11 cellular contexts compared by ENCODE assay signal in the genomic region with DNA sequence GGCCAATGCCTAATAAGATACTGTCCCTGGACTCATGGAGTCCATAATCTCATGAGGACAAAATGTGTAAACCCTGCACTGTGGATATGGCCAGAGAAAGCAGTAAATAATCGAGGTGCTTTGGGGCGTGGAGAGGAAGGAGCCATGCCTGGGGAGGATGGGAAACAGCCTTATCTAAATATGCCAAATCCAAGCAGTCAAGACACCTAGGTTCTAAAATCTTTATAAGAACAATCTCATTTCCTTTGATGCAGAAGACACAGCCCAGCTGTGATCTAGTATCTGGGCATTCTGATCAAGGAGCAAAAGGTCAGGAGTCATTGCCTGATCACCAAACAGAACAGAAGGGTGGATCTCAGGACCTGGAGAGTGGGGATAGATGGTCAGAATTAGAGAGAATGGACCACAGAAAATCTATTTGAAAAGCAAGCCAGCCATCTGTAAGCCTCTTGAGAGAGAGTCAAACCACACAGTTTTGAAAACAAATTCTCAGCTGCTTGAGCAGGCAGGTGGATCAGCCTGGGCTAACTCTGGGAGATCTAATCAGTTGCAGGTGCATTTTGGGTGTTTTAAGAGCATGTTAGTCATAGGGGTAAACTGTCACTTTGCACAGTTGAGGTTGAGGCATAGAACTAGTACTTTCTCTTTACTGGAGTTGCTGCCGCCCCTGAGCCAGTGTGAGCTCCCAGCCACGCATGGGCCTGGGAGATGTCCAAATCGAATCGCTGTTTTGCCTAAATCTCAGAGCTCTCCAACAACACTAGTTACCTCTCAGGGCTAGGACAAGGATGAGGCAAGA.
DNase-seq lines count a peak whose midpoint lies in the region; ATAC-seq and TF ChIP-seq lines count a peak whose summit lies in the region.
"Had no signal": no experiment of that assay in that cellular context is flagged by ENCODE, and none has a peak within 500 bp of the region (broad histone marks: within the 10 kb centered on the region; RNA-seq: fewer than 3 reads in every experiment).

No MANE protein-coding gene starts in this region.

- H3K27ac ChIP-seq in osteoblast (ENCODE audit: low read depth, low read length): no peak overlapping the region

- no peak overlapping the region for H3K4me3 ChIP-seq in GM06990 (replicated peaks; ENCODE audit: low read depth, low read length)
- H3K4me3 ChIP-seq in osteoblast (ENCODE audit: insufficient read depth, low read length): no peak overlapping the region

- DNase-seq in GM06990 (ENCODE audit: extremely low read depth, insufficient read length) (peak; percentile 28), GM19240 (ENCODE audit: insufficient read length, low spot score) (peak; percentile 23), hepatic stellate cell (ENCODE audit: low spot score) (no peak), osteoblast (ENCODE audit: insufficient read length, low spot score, missing footprints) (no peak), NCI-H146 treated with DMSO at 0.1 percent for 48 hours (lab: John Stamatoyannopoulos, UW; ENCODE audit: unreplicated experiment) (no peak)
- DNase-seq in activated CD4-positive, alpha-beta T cell treated with anti-CD3 and anti-CD28 coated beads, Interleukin-2, amount 50 U/mL, for 4 hours: peak; percentile 1
- DNase-seq in natural killer cell treated with Interleukin-12 subunit alpha and Interleukin-12 subunit beta and Interleukin-15 and Interleukin-18, amount 100 ng/mL, for 72 hours (ENCODE audit: low spot score): no peak
- DNase-seq: activated CD8-positive, alpha-beta memory T cell treated with anti-CD3 and anti-CD28 coated beads for 24 hours; NCI-H2029 had no signal

- H3K4me3 Mint-ChIP-seq in natural killer cell treated with Interleukin-12 subunit alpha and Interleukin-12 subunit beta and Interleukin-15 and Interleukin-18, amount 100 ng/mL, for 72 hours: no peak overlapping the region
- H3K4me3 Mint-ChIP-seq: nephron had no signal

- H2AFZ ChIP-seq in osteoblast (ENCODE audit: low read length): no peak overlapping the region

- H3K9me3 ChIP-seq in osteoblast (ENCODE audit: low read depth, low read length): no peaks in the 10 kb centered on the region

- H4K20me1 ChIP-seq in osteoblast (ENCODE audit: insufficient read depth, low read length): no peaks in the 10 kb centered on the region

- H3K27me3 ChIP-seq in GM06990 (replicated peaks; ENCODE audit: control insufficient read depth, insufficient read depth, low read length) (no peaks in the 10 kb centered on the region), osteoblast (ENCODE audit: insufficient read depth, low read length) (no peaks in the 10 kb centered on the region)

- H3K4me2 ChIP-seq in osteoblast (ENCODE audit: insufficient read depth, low read length): no peak overlapping the region

- peak overlapping the region in 1 of 2 donors; percentile 66 for H3K27ac Mint-ChIP-seq in natural killer cell treated with Interleukin-12 subunit alpha and Interleukin-12 subunit beta and Interleukin-15 and Interleukin-18, amount 100 ng/mL, for 72 hours
- H3K27ac Mint-ChIP-seq: nephron had no signal

- H3K4me1 Mint-ChIP-seq in natural killer cell treated with Interleukin-12 subunit alpha and Interleukin-12 subunit beta and Interleukin-15 and Interleukin-18, amount 100 ng/mL, for 72 hours (ENCODE audit: low read depth in 2 of 2): peaks cover 22 to 34% of the 10 kb centered on the region in 2 donors

- peaks cover 34% of the 10 kb centered on the region for H3K4me1 ChIP-seq in osteoblast (ENCODE audit: insufficient read depth, low read length)

- H3K79me2 ChIP-seq in osteoblast (ENCODE audit: insufficient read depth, low read length): no peaks in the 10 kb centered on the region

- H3K36me3 ChIP-seq in GM06990 (ENCODE audit: control insufficient read depth, insufficient read depth, low read length) (no peaks in the 10 kb centered on the region), osteoblast (ENCODE audit: insufficient read depth, low read length) (no peaks in the 10 kb centered on the region)

- TF ChIP-seq CTCF in GM06990 (IDR thresholded peaks at IDR 0.05; ENCODE audit: insufficient read depth, low read length, poor library complexity, severe bottlenecking) (no peak), osteoblast (IDR thresholded peaks at IDR 0.05; ENCODE audit: extremely low read depth, low read depth, low read length) (no peak)

- H3K9me3 Mint-ChIP-seq in natural killer cell treated with Interleukin-12 subunit alpha and Interleukin-12 subunit beta and Interleukin-15 and Interleukin-18, amount 100 ng/mL, for 72 hours: peaks cover 3% of the 10 kb centered on the region
- H3K9me3 Mint-ChIP-seq: nephron had no signal

- peaks cover 7 to 16% of the 10 kb centered on the region in 2 donors for H3K27me3 Mint-ChIP-seq in natural killer cell treated with Interleukin-12 subunit alpha and Interleukin-12 subunit beta and Interleukin-15 and Interleukin-18, amount 100 ng/mL, for 72 hours

- H3K36me3 Mint-ChIP-seq in natural killer cell treated with Interleukin-12 subunit alpha and Interleukin-12 subunit beta and Interleukin-15 and Interleukin-18, amount 100 ng/mL, for 72 hours: no peaks in the 10 kb centered on the region

- ATAC-seq in HG03066 (IDR thresholded peaks at IDR 0.05; ENCODE audit: low read depth, unreplicated experiment): peak; percentile 86
- no peak for ATAC-seq in natural killer cell treated with Interleukin-12 subunit alpha and Interleukin-12 subunit beta and Interleukin-15 and Interleukin-18, amount 100 ng/mL, for 72 hours

Comparison
In these comparisons a context has a peak if more than half of its experiments do, and no peak if none do; other contexts are left out.
1. DNase-seq: peak in GM06990 (single experiment), GM19240 (single experiment) and activated CD4-positive, alpha-beta T cell treated with anti-CD3 and anti-CD28 coated beads, Interleukin-2, amount 50 U/mL, for 4 hours (2 of 2); none in hepatic stellate cell (single experiment), natural killer cell treated with Interleukin-12 subunit alpha and Interleukin-12 subunit beta and Interleukin-15 and Interleukin-18, amount 100 ng/mL, for 72 hours (single experiment), osteoblast (single experiment) and NCI-H146 treated with DMSO at 0.1 percent for 48 hours (single experiment).